In the genomic region with DNA sequence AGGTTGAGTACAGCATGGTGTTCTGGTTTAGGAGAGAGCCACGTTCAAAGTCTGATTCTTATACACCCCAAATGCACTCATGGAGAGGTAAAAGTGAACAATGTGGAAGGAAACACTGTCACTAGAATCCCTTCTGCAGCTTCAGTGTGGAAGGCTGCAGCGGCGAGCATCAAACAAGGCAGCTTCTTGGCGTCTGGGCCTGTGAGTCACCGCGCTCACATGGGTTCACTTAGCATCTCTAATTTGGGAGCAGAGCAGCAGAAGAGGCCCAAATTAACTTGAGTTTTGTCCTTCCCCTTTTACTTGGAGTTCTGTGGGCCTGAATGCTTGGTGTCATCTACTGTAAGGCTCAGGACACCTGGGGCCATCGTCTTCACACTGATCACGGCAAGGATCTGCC, we compare ENCODE assay signal across 13 cellular contexts. TPM values are rescaled to one million over a fixed set of nuclear protein-coding genes. Genes with fewer than 3 reads are reported as not detected.
DNase-seq lines count a peak whose midpoint lies in the region; ATAC-seq, FAIRE-seq and TF ChIP-seq lines count a peak whose summit lies in the region.
"Had no signal": no experiment of that assay in that cellular context is flagged by ENCODE, and none has a peak within 500 bp of the region (broad histone marks: within the 10 kb centered on the region; RNA-seq: fewer than 3 reads in every experiment).

No MANE protein-coding gene starts in this region.

- no peak overlapping the region for H2AK5ac ChIP-seq in mesenchymal stem cell (ENCODE audit: low read length, severe bottlenecking)

- TF ChIP-seq EP300 in HepG2 (IDR thresholded peaks at IDR 0.05; ENCODE audit: low read depth in 2 of 2, low read length in 2 of 2), result no peak
- TF ChIP-seq EP300 in HepG2 (CRISPR knock-in tag; IDR thresholded peaks at IDR 0.05; ENCODE audit: borderline replicate concordance), result no peak

- H4K8ac ChIP-seq in mesenchymal stem cell (ENCODE audit: low read length), result no peak overlapping the region

- no peak overlapping the region for H2BK5ac ChIP-seq in mesenchymal stem cell (ENCODE audit: low read depth, low read length, poor library complexity, severe bottlenecking)

- no peak overlapping the region for H2BK120ac ChIP-seq in mesenchymal stem cell (ENCODE audit: low read depth, low read length)

- WGBS in HepG2 (ENCODE audit: low lambda C conversion rate), result 56% methylated on average over 8 of the region's 8 CpGs
- 72% methylated on average over 2 of the region's 8 CpGs for WGBS in right lobe of liver (ENCODE audit: insufficient coverage, low coverage, low lambda C conversion rate, missing lambda C conversion rate)
- WGBS in mesenchymal stem cell, result 80% methylated on average over 8 of the region's 8 CpGs
- 26 to 35% methylated on average over 8 of the region's 8 CpGs for WGBS in aorta, 2 donors

- H4K91ac ChIP-seq in mesenchymal stem cell (ENCODE audit: low read length), result no peak overlapping the region

- H3K36me3 Mint-ChIP-seq in dendritic cell treated with granulocyte-macrophage colony-stimulating factor and Interleukin-4, amounts not matched to agents 40 ng/mL and 50 ng/mL, for 4 days (ENCODE audit: low read depth), result no peaks in the 10 kb centered on the region
- no peaks in the 10 kb centered on the region for H3K36me3 Mint-ChIP-seq in activated CD8-positive, alpha-beta T cell treated with anti-CD3 and anti-CD28 coated beads for 36 hours (ENCODE audit: low read depth)

- no peaks in the 10 kb centered on the region for H3K79me1 ChIP-seq in mesenchymal stem cell (replicated peaks; ENCODE audit: low read length, poor library complexity, severe bottlenecking)

- no peaks in the 10 kb centered on the region for H3K4me1 Mint-ChIP-seq in dendritic cell treated with granulocyte-macrophage colony-stimulating factor and Interleukin-4, amounts not matched to agents 40 ng/mL and 50 ng/mL, for 4 days (ENCODE audit: low read depth)
- peaks cover under 1% of the 10 kb centered on the region for H3K4me1 Mint-ChIP-seq in activated CD8-positive, alpha-beta T cell treated with anti-CD3 and anti-CD28 coated beads for 36 hours (ENCODE audit: low read depth)

- H3K27ac Mint-ChIP-seq in dendritic cell treated with granulocyte-macrophage colony-stimulating factor and Interleukin-4, amounts not matched to agents 40 ng/mL and 50 ng/mL, for 4 days, result peak overlapping the region; percentile 24
- H3K27ac Mint-ChIP-seq in activated CD8-positive, alpha-beta T cell treated with anti-CD3 and anti-CD28 coated beads for 36 hours, result no peak overlapping the region

- intact Hi-C loops in HepG2 (cut with micrococcal nuclease; ENCODE audit: unreplicated experiment) (no loop called here), right lobe of liver (cut with DNase I) (no loop called here), aorta (cut with DNase I) (no loop called here)
- intact Hi-C loops in dendritic cell treated with granulocyte-macrophage colony-stimulating factor and Interleukin-4, amounts not matched to agents 40 ng/mL and 50 ng/mL, for 4 days (cut with micrococcal nuclease), result no loop called here
- intact Hi-C loops in activated CD8-positive, alpha-beta T cell treated with anti-CD3 and anti-CD28 coated beads for 36 hours (cut with micrococcal nuclease), result no loop called here

- H3K27me3 Mint-ChIP-seq in dendritic cell treated with granulocyte-macrophage colony-stimulating factor and Interleukin-4, amounts not matched to agents 40 ng/mL and 50 ng/mL, for 4 days, result no peaks in the 10 kb centered on the region
- no peaks in the 10 kb centered on the region for H3K27me3 Mint-ChIP-seq in activated CD8-positive, alpha-beta T cell treated with anti-CD3 and anti-CD28 coated beads for 36 hours

- BruUV-seq in HepG2 (replicated peaks; lab: Mats Ljungman, UMichigan), result no TSS peak

- H3K23ac ChIP-seq in mesenchymal stem cell (ENCODE audit: low read length in 2 of 2), result no peak overlapping the region

- H3K27me3 ChIP-seq in HepG2 (ENCODE audit: control insufficient read depth in 1 of 2, insufficient read depth in 2 of 2, low read length in 2 of 2) (no peaks in the 10 kb centered on the region), right lobe of liver (no peaks in the 10 kb centered on the region), mesenchymal stem cell (ENCODE audit: control insufficient read depth in 1 of 2, insufficient read depth in 1 of 2, low read length in 2 of 2) (no peaks in the 10 kb centered on the region), aorta (ENCODE audit: control insufficient read depth in 1 of 2, insufficient read depth in 2 of 2, low read length in 1 of 2) (no peaks in the 10 kb centered on the region)

- no peak overlapping the region for H2BK15ac ChIP-seq in mesenchymal stem cell (ENCODE audit: low read depth, poor library complexity, severe bottlenecking)

- H3K9me3 ChIP-seq in HepG2 (ENCODE audit: low read length), result no peaks in the 10 kb centered on the region
- no peaks in the 10 kb centered on the region for H3K9me3 ChIP-seq in right lobe of liver
- no peaks in the 10 kb centered on the region for H3K9me3 ChIP-seq in mesenchymal stem cell (ENCODE audit: control insufficient read depth, low read length)
- no peaks in the 10 kb centered on the region for H3K9me3 ChIP-seq in aorta (ENCODE audit: control insufficient read depth, low read length)

- POLR2A ChIA-PET in HepG2 (lab: Yijun Ruan, JAX), result no interaction called here
- POLR2A ChIA-PET in activated CD8-positive, alpha-beta T cell treated with anti-CD3 and anti-CD28 coated beads for 36 hours (lab: Charles Lee), result interaction anchor here (0.8 to 1.0 kb wide), 2 partner anchors 17 to 22 kb away, joined by 3 read pairs; no protein-coding TSS in a partner anchor

- H3K4ac ChIP-seq in mesenchymal stem cell (ENCODE audit: low read depth in 1 of 2, low read length in 2 of 2), result no peak overlapping the region

- TF ChIP-seq POLR2A in HepG2 (IDR thresholded peaks at IDR 0.05; ENCODE audit: insufficient read depth in 1 of 2, low read depth in 2 of 2, low read length in 2 of 2) (no peak), right lobe of liver (IDR thresholded peaks at IDR 0.05) (no peak)

- H3K4me1 ChIP-seq in HepG2 (ENCODE audit: insufficient read depth, low read length) (peaks cover 49% of the 10 kb centered on the region), right lobe of liver (peaks cover 0 to 4% (median 0%) of the 10 kb centered on the region in 4 donors), mesenchymal stem cell (ENCODE audit: control insufficient read depth, insufficient read depth, low read depth, low read length) (peaks cover 5% of the 10 kb centered on the region), aorta (ENCODE audit: control insufficient read depth in 1 of 2, insufficient read depth in 2 of 2, low read length in 2 of 2) (peaks cover 0 to 2% of the 10 kb centered on the region in 2 donors)
- H3K4me1 ChIP-seq: HAP-1 had no signal

- H2AFZ ChIP-seq in HepG2 (ENCODE audit: low read length), result peak overlapping the region; percentile 78
- H2AFZ ChIP-seq in mesenchymal stem cell (ENCODE audit: low read depth, low read length), result no peak overlapping the region

- in situ Hi-C loops in HepG2 (cut with HindIII; ENCODE audit: extremely low pct_ligation_motif_present, low pct_unique_long_range_greater_than_20kb), result no loop called here

- H3K9me3 Mint-ChIP-seq in dendritic cell treated with granulocyte-macrophage colony-stimulating factor and Interleukin-4, amounts not matched to agents 40 ng/mL and 50 ng/mL, for 4 days, result peaks cover 13% of the 10 kb centered on the region
- no peaks in the 10 kb centered on the region for H3K9me3 Mint-ChIP-seq in activated CD8-positive, alpha-beta T cell treated with anti-CD3 and anti-CD28 coated beads for 36 hours

- TF ChIP-seq CTCF in HepG2 (CRISPR knock-in tag; IDR thresholded peaks at IDR 0.05) (no peak), right lobe of liver (IDR thresholded peaks at IDR 0.05) (no peak)
- no peak for TF ChIP-seq CTCF in activated CD8-positive, alpha-beta T cell treated with anti-CD3 and anti-CD28 coated beads for 36 hours (IDR thresholded peaks at IDR 0.05)

- H3K9ac ChIP-seq in HepG2 (ENCODE audit: insufficient read depth, low read depth, low read length), result no peak overlapping the region
- peak overlapping the region; percentile 74 for H3K9ac ChIP-seq in mesenchymal stem cell (ENCODE audit: low read length)

- DNase-seq in HepG2 (ENCODE audit: low spot score) (no peak), right lobe of liver (no peak), mesenchymal stem cell (no peak), aorta (peak; percentile 86 to 87)
- DNase-seq in activated CD8-positive, alpha-beta T cell treated with anti-CD3 and anti-CD28 coated beads for 36 hours, result no peak
- DNase-seq: activated T-cell treated with anti-CD3 and anti-CD28 coated beads for 4 hours; NCI-H1048; stimulated activated CD4-positive, alpha-beta T cell treated with anti-CD3 and anti-CD28 coated beads, Interleukin-1b, Interleukin-23, amount 100 ng/mL, for 48 hours; T-helper 9 cell had no signal

- TF ChIP-seq RAD21 in HepG2 (CRISPR knock-in tag; IDR thresholded peaks at IDR 0.05), result no peak

- ATAC-seq in HepG2 (no peak), right lobe of liver (no peak), aorta (ENCODE audit: low FRiP score) (peak; percentile 84), HG02678 (IDR thresholded peaks at IDR 0.05; ENCODE audit: unreplicated experiment) (no peak), HG02759 (IDR thresholded peaks at IDR 0.05; ENCODE audit: unreplicated experiment) (no peak)
- no peak for ATAC-seq in activated CD8-positive, alpha-beta T cell treated with anti-CD3 and anti-CD28 coated beads for 36 hours

- FAIRE-seq in HepG2 (lab: Jason Lieb, UNC), result no peak

- H3K4me3 ChIP-seq in HepG2 (replicated peaks in 1 of 3; ENCODE audit: insufficient read depth in 1 of 3, low read depth in 2 of 3, low read length in 3 of 3) (no peak overlapping the region), right lobe of liver (no peak overlapping the region), mesenchymal stem cell (ENCODE audit: insufficient read depth in 1 of 2, low read depth in 1 of 2, low read length in 2 of 2) (peak overlapping the region in 1 of 2 experiments; percentile 45), aorta (ENCODE audit: low read length in 2 of 2) (no peak overlapping the region)
- H3K4me3 ChIP-seq: HAP-1 had no signal

- H3K4me3 Mint-ChIP-seq in dendritic cell treated with granulocyte-macrophage colony-stimulating factor and Interleukin-4, amounts not matched to agents 40 ng/mL and 50 ng/mL, for 4 days, result no peak overlapping the region
- no peak overlapping the region for H3K4me3 Mint-ChIP-seq in activated CD8-positive, alpha-beta T cell treated with anti-CD3 and anti-CD28 coated beads for 36 hours

- H3K18ac ChIP-seq in mesenchymal stem cell (ENCODE audit: low read depth in 1 of 2, low read length in 2 of 2), result no peak overlapping the region

- H3K4me2 ChIP-seq in HepG2 (ENCODE audit: low read depth, low read length) (peak overlapping the region; percentile 21; the same call in 1 of the 2 replicates), mesenchymal stem cell (ENCODE audit: low read length, poor library complexity, severe bottlenecking) (no peak overlapping the region)

- H3K14ac ChIP-seq in mesenchymal stem cell (ENCODE audit: low read length in 2 of 2), result no peak overlapping the region

- H3K27ac ChIP-seq in HepG2 (ENCODE audit: extremely low read length, insufficient read depth, low read length) (no peak overlapping the region), right lobe of liver (no peak overlapping the region), mesenchymal stem cell (ENCODE audit: low read length, poor library complexity, severe bottlenecking) (no peak overlapping the region), aorta (ENCODE audit: low read depth in 1 of 2, low read length in 2 of 2) (no peak overlapping the region)

- CTCF ChIA-PET in HepG2 (lab: Yijun Ruan, JAX; ENCODE audit: low intra/inter-chr PET ratio, low total read pairs), result no interaction called here
- CTCF ChIA-PET in activated CD8-positive, alpha-beta T cell treated with anti-CD3 and anti-CD28 coated beads for 36 hours (lab: Charles Lee), result no interaction called here

- no peaks in the 10 kb centered on the region for H3K79me2 ChIP-seq in HepG2 (ENCODE audit: insufficient read depth, low read length)

- no peaks in the 10 kb centered on the region for H4K20me1 ChIP-seq in HepG2 (ENCODE audit: insufficient read depth, low read length)

- no peak overlapping the region for H2BK12ac ChIP-seq in mesenchymal stem cell (ENCODE audit: low read length in 2 of 2)

- H3K36me3 ChIP-seq in HepG2 (replicated peaks in 1 of 2; ENCODE audit: control insufficient read depth in 1 of 2, insufficient read depth in 2 of 2, low read length in 2 of 2), result no peaks in the 10 kb centered on the region
- H3K36me3 ChIP-seq in right lobe of liver, result no peaks in the 10 kb centered on the region
- no peaks in the 10 kb centered on the region for H3K36me3 ChIP-seq in mesenchymal stem cell (ENCODE audit: control insufficient read depth in 1 of 2, insufficient read depth in 2 of 2, low read depth in 1 of 2, low read length in 2 of 2)
- H3K36me3 ChIP-seq in aorta (ENCODE audit: control insufficient read depth in 1 of 2, insufficient read depth in 2 of 2, low read length in 1 of 2), result no peaks in the 10 kb centered on the region
- H3K36me3 ChIP-seq: HAP-1 had no signal

RNA-seq across cellular contexts. Expression of a gene that starts 10.9 kb away (rescaled TPM):
- 25.3 and 39.4 TPM in 2 replicates for total RNA-seq in HepG2 (2016; rRNA removed; fragmentation: Illumina TruSeq; extraction: Trizol)
- 23.5 and 26.5 TPM in 2 replicates for total RNA-seq in HepG2 (2016; cell fraction: cytosol; rRNA removed; fragmentation: Illumina TruSeq; extraction: Trizol; ENCODE audit: low read depth)
- 22.9 and 41.6 TPM in 2 replicates for total RNA-seq in HepG2 (2016; cell fraction: insoluble cytoplasmic fraction; rRNA removed; fragmentation: Illumina TruSeq; extraction: Trizol)
- total RNA-seq in HepG2 (2016; cell fraction: membrane; rRNA removed; fragmentation: Illumina TruSeq; extraction: Trizol), result 49.7 and 51.9 TPM in 2 replicates
- total RNA-seq in HepG2 (2016; cell fraction: nucleus; rRNA removed; fragmentation: Illumina TruSeq; extraction: Trizol), result 29.5 and 34.7 TPM in 2 replicates
- 22.5 and 25.5 TPM in 2 replicates for polyA plus RNA-seq in HepG2 (2011; rRNA removed)
- 14.5 and 25.4 TPM in 2 replicates for polyA plus RNA-seq in HepG2 (2011; cell fraction: cytosol; rRNA removed)
- polyA plus RNA-seq in HepG2 (2011; cell fraction: nucleus; rRNA removed), result 50.7 and 66.4 TPM in 2 replicates
- polyA plus RNA-seq in HepG2 (2012), result 14.4 and 23.5 TPM in 2 replicates
- polyA plus RNA-seq in HepG2 (2016; cell fraction: cytosol; fragmentation: Illumina TruSeq; extraction: Trizol; ENCODE audit: low read depth), result 39.6 and 41.6 TPM in 2 replicates
- 32.3 and 37.3 TPM in 2 replicates for polyA plus RNA-seq in HepG2 (2016; cell fraction: insoluble cytoplasmic fraction; fragmentation: Illumina TruSeq; extraction: Trizol; ENCODE audit: low read depth)
- 56.5 and 59.4 TPM in 2 replicates for polyA plus RNA-seq in HepG2 (2016; cell fraction: membrane; fragmentation: Illumina TruSeq; extraction: Trizol; ENCODE audit: low read depth)
- polyA plus RNA-seq in HepG2 (2016; cell fraction: nucleus; fragmentation: Illumina TruSeq; extraction: Trizol; ENCODE audit: insufficient read depth, low read depth), result 97.6 and 106 TPM in 2 replicates
- polyA minus RNA-seq in HepG2 (2011; rRNA and poly(A)+ RNA removed; ENCODE audit: low replicate concordance), result 35.0 and 64.5 TPM in 2 replicates
- polyA minus RNA-seq in HepG2 (2011; cell fraction: cytosol; rRNA and poly(A)+ RNA removed), result 7.4 and 10.7 TPM in 2 replicates
- 8.0 and 10.6 TPM in 2 replicates for polyA minus RNA-seq in HepG2 (2011; cell fraction: nucleus; rRNA and poly(A)+ RNA removed)
- 1 to 10 TPM in 2 of 6 experiments, under 1 TPM in 4; 0.24 to 8.8 (median 0.77) TPM for total RNA-seq in right lobe of liver
- 2.2 TPM for polyA plus RNA-seq in mesenchymal stem cell (2013, experiment 1 of 2)
- polyA plus RNA-seq in mesenchymal stem cell (2013, experiment 2 of 2), result 2.1 TPM
- total RNA-seq in aorta, result 1 to 10 TPM; 1.4 to 1.5 TPM
- polyA plus RNA-seq in aorta, result 1 to 10 TPM; 1.6 TPM
- 10 to 100 TPM; 71.2 to 72.0 TPM for total RNA-seq in activated CD8-positive, alpha-beta T cell treated with anti-CD3 and anti-CD28 coated beads for 36 hours

RNA-seq across cellular contexts. Expression of a gene that starts 22.9 kb away (rescaled TPM):
- total RNA-seq in HepG2 (2016; rRNA removed; fragmentation: Illumina TruSeq; extraction: Trizol) (26.4 and 61.5 TPM in 2 replicates), right lobe of liver (10 to 100 TPM; 13.2 to 21.9 (median 19.2) TPM), aorta (10 to 100 TPM; 20.5 to 26.1 TPM)
- total RNA-seq in HepG2 (2016; cell fraction: cytosol; rRNA removed; fragmentation: Illumina TruSeq; extraction: Trizol; ENCODE audit: low read depth), result 43.9 and 46.0 TPM in 2 replicates
- total RNA-seq in HepG2 (2016; cell fraction: insoluble cytoplasmic fraction; rRNA removed; fragmentation: Illumina TruSeq; extraction: Trizol), result 23.2 and 62.1 TPM in 2 replicates
- total RNA-seq in HepG2 (2016; cell fraction: membrane; rRNA removed; fragmentation: Illumina TruSeq; extraction: Trizol), result 62.7 and 67.8 TPM in 2 replicates
- total RNA-seq in HepG2 (2016; cell fraction: nucleus; rRNA removed; fragmentation: Illumina TruSeq; extraction: Trizol), result 71.4 and 86.1 TPM in 2 replicates
- polyA plus RNA-seq in HepG2 (2011; rRNA removed) (65.5 and 81.8 TPM in 2 replicates), aorta (10 to 100 TPM; 10.6 to 53.1 TPM)
- 30.3 and 70.4 TPM in 2 replicates for polyA plus RNA-seq in HepG2 (2011; cell fraction: cytosol; rRNA removed)
- 585 and 688 TPM in 2 replicates for polyA plus RNA-seq in HepG2 (2011; cell fraction: nucleus; rRNA removed)
- 32.0 and 41.2 TPM in 2 replicates for polyA plus RNA-seq in HepG2 (2012)
- 18.6 and 21.1 TPM in 2 replicates for polyA plus RNA-seq in HepG2 (2016; cell fraction: cytosol; fragmentation: Illumina TruSeq; extraction: Trizol; ENCODE audit: low read depth)
- 21.8 and 29.6 TPM in 2 replicates for polyA plus RNA-seq in HepG2 (2016; cell fraction: insoluble cytoplasmic fraction; fragmentation: Illumina TruSeq; extraction: Trizol; ENCODE audit: low read depth)
- 29.2 TPM in 2 replicates for polyA plus RNA-seq in HepG2 (2016; cell fraction: membrane; fragmentation: Illumina TruSeq; extraction: Trizol; ENCODE audit: low read depth)
- 161 and 163 TPM in 2 replicates for polyA plus RNA-seq in HepG2 (2016; cell fraction: nucleus; fragmentation: Illumina TruSeq; extraction: Trizol; ENCODE audit: insufficient read depth, low read depth)
- 148 and 154 TPM in 2 replicates for polyA minus RNA-seq in HepG2 (2011; rRNA and poly(A)+ RNA removed; ENCODE audit: low replicate concordance)
- polyA minus RNA-seq in HepG2 (2011; cell fraction: cytosol; rRNA and poly(A)+ RNA removed), result 27.1 and 33.2 TPM in 2 replicates
- polyA minus RNA-seq in HepG2 (2011; cell fraction: nucleus; rRNA and poly(A)+ RNA removed), result 103 and 112 TPM in 2 replicates
- polyA plus RNA-seq in mesenchymal stem cell (2013, experiment 1 of 2), result 13.7 TPM
- 12.4 TPM for polyA plus RNA-seq in mesenchymal stem cell (2013, experiment 2 of 2)
- total RNA-seq in activated CD8-positive, alpha-beta T cell treated with anti-CD3 and anti-CD28 coated beads for 36 hours, result 10 to 100 TPM; 13.7 to 16.0 TPM

RNA-seq across cellular contexts. Expression of a gene that starts 23.0 kb away (rescaled TPM):
- total RNA-seq in HepG2 (2016; rRNA removed; fragmentation: Illumina TruSeq; extraction: Trizol), result not detected in 2 replicates
- total RNA-seq in HepG2 (2016; cell fraction: cytosol; rRNA removed; fragmentation: Illumina TruSeq; extraction: Trizol; ENCODE audit: low read depth), result not detected in 2 replicates
- not detected in 2 replicates for total RNA-seq in HepG2 (2016; cell fraction: insoluble cytoplasmic fraction; rRNA removed; fragmentation: Illumina TruSeq; extraction: Trizol)
- total RNA-seq in HepG2 (2016; cell fraction: membrane; rRNA removed; fragmentation: Illumina TruSeq; extraction: Trizol), result not detected in 2 replicates
- total RNA-seq in HepG2 (2016; cell fraction: nucleus; rRNA removed; fragmentation: Illumina TruSeq; extraction: Trizol), result not detected in 2 replicates
- polyA plus RNA-seq in HepG2 (2011; rRNA removed), result not detected in 2 replicates
- 0.01 TPM in 1 of 2 replicates, not detected in the other for polyA plus RNA-seq in HepG2 (2011; cell fraction: cytosol; rRNA removed)
- polyA plus RNA-seq in HepG2 (2011; cell fraction: nucleus; rRNA removed), result not detected in 2 replicates
- 0.07 TPM in 1 of 2 replicates, not detected in the other for polyA plus RNA-seq in HepG2 (2012)
- polyA plus RNA-seq in HepG2 (2016; cell fraction: cytosol; fragmentation: Illumina TruSeq; extraction: Trizol; ENCODE audit: low read depth), result not detected in 2 replicates
- polyA plus RNA-seq in HepG2 (2016; cell fraction: insoluble cytoplasmic fraction; fragmentation: Illumina TruSeq; extraction: Trizol; ENCODE audit: low read depth), result not detected in 2 replicates
- not detected in 2 replicates for polyA plus RNA-seq in HepG2 (2016; cell fraction: membrane; fragmentation: Illumina TruSeq; extraction: Trizol; ENCODE audit: low read depth)
- not detected in 2 replicates for polyA plus RNA-seq in HepG2 (2016; cell fraction: nucleus; fragmentation: Illumina TruSeq; extraction: Trizol; ENCODE audit: insufficient read depth, low read depth)
- 0.20 and 11.4 TPM in 2 replicates for polyA minus RNA-seq in HepG2 (2011; rRNA and poly(A)+ RNA removed; ENCODE audit: low replicate concordance)
- not detected in 2 replicates for polyA minus RNA-seq in HepG2 (2011; cell fraction: cytosol; rRNA and poly(A)+ RNA removed)
- not detected in 2 replicates for polyA minus RNA-seq in HepG2 (2011; cell fraction: nucleus; rRNA and poly(A)+ RNA removed)
- 10 to 100 TPM in 4 of 6 experiments, 1 to 10 TPM in 2; 5.5 to 17.8 (median 12.9) TPM for total RNA-seq in right lobe of liver
- polyA plus RNA-seq in mesenchymal stem cell (2013, experiment 1 of 2), result 3.2 TPM
- 2.7 TPM for polyA plus RNA-seq in mesenchymal stem cell (2013, experiment 2 of 2)
- total RNA-seq in aorta, result 1 to 10 TPM; 4.4 to 7.5 TPM
- polyA plus RNA-seq in aorta, result 1 to 10 TPM; 1.5 to 4.9 TPM
- total RNA-seq in activated CD8-positive, alpha-beta T cell treated with anti-CD3 and anti-CD28 coated beads for 36 hours, result 1 to 10 TPM; 6.9 to 7.3 TPM

RNA-seq across cellular contexts. Expression of a gene that starts 30.4 kb away (rescaled TPM):
- total RNA-seq in HepG2 (2016; rRNA removed; fragmentation: Illumina TruSeq; extraction: Trizol), result not detected in 2 replicates
- total RNA-seq in HepG2 (2016; cell fraction: cytosol; rRNA removed; fragmentation: Illumina TruSeq; extraction: Trizol; ENCODE audit: low read depth), result not detected in 2 replicates
- not detected in 2 replicates for total RNA-seq in HepG2 (2016; cell fraction: insoluble cytoplasmic fraction; rRNA removed; fragmentation: Illumina TruSeq; extraction: Trizol)
- not detected in 2 replicates for total RNA-seq in HepG2 (2016; cell fraction: membrane; rRNA removed; fragmentation: Illumina TruSeq; extraction: Trizol)
- not detected in 2 replicates for total RNA-seq in HepG2 (2016; cell fraction: nucleus; rRNA removed; fragmentation: Illumina TruSeq; extraction: Trizol)
- polyA plus RNA-seq in HepG2 (2011; rRNA removed), result not detected in 2 replicates
- not detected in 2 replicates for polyA plus RNA-seq in HepG2 (2011; cell fraction: cytosol; rRNA removed)
- not detected in 2 replicates for polyA plus RNA-seq in HepG2 (2011; cell fraction: nucleus; rRNA removed)
- 0.11 and 0.12 TPM in 2 replicates for polyA plus RNA-seq in HepG2 (2012)
- not detected in 2 replicates for polyA plus RNA-seq in HepG2 (2016; cell fraction: cytosol; fragmentation: Illumina TruSeq; extraction: Trizol; ENCODE audit: low read depth)
- not detected in 2 replicates for polyA plus RNA-seq in HepG2 (2016; cell fraction: insoluble cytoplasmic fraction; fragmentation: Illumina TruSeq; extraction: Trizol; ENCODE audit: low read depth)
- not detected in 2 replicates for polyA plus RNA-seq in HepG2 (2016; cell fraction: membrane; fragmentation: Illumina TruSeq; extraction: Trizol; ENCODE audit: low read depth)
- polyA plus RNA-seq in HepG2 (2016; cell fraction: nucleus; fragmentation: Illumina TruSeq; extraction: Trizol; ENCODE audit: insufficient read depth, low read depth), result not detected in 2 replicates
- polyA minus RNA-seq in HepG2 (2011; rRNA and poly(A)+ RNA removed; ENCODE audit: low replicate concordance), result 0.12 and 3.5 TPM in 2 replicates
- not detected in 2 replicates for polyA minus RNA-seq in HepG2 (2011; cell fraction: cytosol; rRNA and poly(A)+ RNA removed)
- not detected in 2 replicates for polyA minus RNA-seq in HepG2 (2011; cell fraction: nucleus; rRNA and poly(A)+ RNA removed)
- total RNA-seq in right lobe of liver, result 1 to 10 TPM in 1 of 6 experiments, under 1 TPM in 4, not detected in 1; 0.20 to 1.1 (median 0.56) TPM
- not detected for polyA plus RNA-seq in mesenchymal stem cell (2013, experiment 1 of 2)
- not detected for polyA plus RNA-seq in mesenchymal stem cell (2013, experiment 2 of 2)
- 1 to 10 TPM in 1 of 2 donors, under 1 TPM in 1; 0.96 to 1.2 TPM for total RNA-seq in aorta
- polyA plus RNA-seq in aorta, result 1 to 10 TPM in 1 of 2 donors, under 1 TPM in 1; 0.63 to 1.2 TPM
- 1 to 10 TPM; 2.4 TPM for total RNA-seq in activated CD8-positive, alpha-beta T cell treated with anti-CD3 and anti-CD28 coated beads for 36 hours

RNA-seq across cellular contexts. Expression of a gene that starts 34.7 kb away (rescaled TPM):
- total RNA-seq in HepG2 (2016; rRNA removed; fragmentation: Illumina TruSeq; extraction: Trizol) (0.97 and 1.1 TPM in 2 replicates), right lobe of liver (1 to 10 TPM in 5 of 6 experiments, under 1 TPM in 1; 0.99 to 2.0 (median 1.6) TPM), aorta (1 to 10 TPM; 2.1 to 3.1 TPM)
- total RNA-seq in HepG2 (2016; cell fraction: cytosol; rRNA removed; fragmentation: Illumina TruSeq; extraction: Trizol; ENCODE audit: low read depth), result 0.26 and 0.40 TPM in 2 replicates
- 0.85 and 1.00 TPM in 2 replicates for total RNA-seq in HepG2 (2016; cell fraction: insoluble cytoplasmic fraction; rRNA removed; fragmentation: Illumina TruSeq; extraction: Trizol)
- total RNA-seq in HepG2 (2016; cell fraction: membrane; rRNA removed; fragmentation: Illumina TruSeq; extraction: Trizol), result 0.43 and 0.59 TPM in 2 replicates
- 1.3 and 1.4 TPM in 2 replicates for total RNA-seq in HepG2 (2016; cell fraction: nucleus; rRNA removed; fragmentation: Illumina TruSeq; extraction: Trizol)
- polyA plus RNA-seq in HepG2 (2011; rRNA removed) (2.2 TPM in 2 replicates), aorta (1 to 10 TPM in 1 of 2 donors, under 1 TPM in 1; 0.50 to 4.1 TPM)
- 0.87 and 0.94 TPM in 2 replicates for polyA plus RNA-seq in HepG2 (2011; cell fraction: cytosol; rRNA removed)
- 5.0 and 6.3 TPM in 2 replicates for polyA plus RNA-seq in HepG2 (2011; cell fraction: nucleus; rRNA removed)
- 0.99 and 1.6 TPM in 2 replicates for polyA plus RNA-seq in HepG2 (2012)
- 0.21 and 0.25 TPM in 2 replicates for polyA plus RNA-seq in HepG2 (2016; cell fraction: cytosol; fragmentation: Illumina TruSeq; extraction: Trizol; ENCODE audit: low read depth)
- polyA plus RNA-seq in HepG2 (2016; cell fraction: insoluble cytoplasmic fraction; fragmentation: Illumina TruSeq; extraction: Trizol; ENCODE audit: low read depth), result 1.0 and 1.3 TPM in 2 replicates
- 0.33 and 0.47 TPM in 2 replicates for polyA plus RNA-seq in HepG2 (2016; cell fraction: membrane; fragmentation: Illumina TruSeq; extraction: Trizol; ENCODE audit: low read depth)
- 4.5 and 5.6 TPM in 2 replicates for polyA plus RNA-seq in HepG2 (2016; cell fraction: nucleus; fragmentation: Illumina TruSeq; extraction: Trizol; ENCODE audit: insufficient read depth, low read depth)
- 3.5 and 6.0 TPM in 2 replicates for polyA minus RNA-seq in HepG2 (2011; rRNA and poly(A)+ RNA removed; ENCODE audit: low replicate concordance)
- 0.88 and 1.3 TPM in 2 replicates for polyA minus RNA-seq in HepG2 (2011; cell fraction: cytosol; rRNA and poly(A)+ RNA removed)
- polyA minus RNA-seq in HepG2 (2011; cell fraction: nucleus; rRNA and poly(A)+ RNA removed), result 2.2 and 2.3 TPM in 2 replicates
- polyA plus RNA-seq in mesenchymal stem cell (2013, experiment 1 of 2), result 1.4 TPM
- 1.5 TPM for polyA plus RNA-seq in mesenchymal stem cell (2013, experiment 2 of 2)
- total RNA-seq in activated CD8-positive, alpha-beta T cell treated with anti-CD3 and anti-CD28 coated beads for 36 hours, result 1 to 10 TPM; 4.3 to 5.0 TPM

Comparison
In these comparisons a context has a peak if more than half of its experiments do, and no peak if none do; other contexts are left out.
1. DNase-seq: peak in aorta (2 of 2); none in HepG2 (single experiment), right lobe of liver (0 of 3), mesenchymal stem cell (single experiment) and activated CD8-positive, alpha-beta T cell treated with anti-CD3 and anti-CD28 coated beads for 36 hours (single experiment).